36 cellular contexts compared by ENCODE assay signal in genomic region chr19:22026687-22027086, GRCh38. TPM values are rescaled to one million over a fixed set of nuclear protein-coding genes. Genes with fewer than 3 reads are reported as not detected.
"Had no signal": no experiment of that assay in that cellular context is flagged by ENCODE, and none has a peak within 500 bp of the region (broad histone marks: within the 10 kb centered on the region; RNA-seq: fewer than 3 reads in every experiment).

No MANE protein-coding gene starts in this region.

- H3K27me3 ChIP-seq: brain microvascular endothelial cell, SJCRH30 had no signal

- H3K4me2 ChIP-seq: KMS-11, PC-9 had no signal

- H3K27ac ChIP-seq: brain microvascular endothelial cell, KMS-11, PC-9, RWPE1, SJCRH30, SK-N-MC, WERI-Rb-1 had no signal

- H3K9me3 ChIP-seq: SJCRH30 had no signal

- ATAC-seq: activated CD8-positive, alpha-beta memory T cell treated with anti-CD3 and anti-CD28 coated beads, Interleukin-2, amount 10 ng/mL, durations not matched to agents 7 days and 5 days had no signal

- FAIRE-seq: RCC 7860 had no signal

- H3K4me1 ChIP-seq: SJCRH30 had no signal

- H3K36me3 ChIP-seq: brain microvascular endothelial cell, SJCRH30, WERI-Rb-1 had no signal

- H2AFZ ChIP-seq: PC-9 had no signal

- H3K4me3 ChIP-seq: PC-9, SJCRH30, SK-N-MC had no signal

- H3K9ac ChIP-seq: KMS-11 had no signal

- DNase-seq: activated CD4-positive, alpha-beta memory T cell treated with anti-CD3 and anti-CD28 coated beads, Interleukin-2, amount 10 ng/mL, durations not matched to agents 7 days and 5 days; activated CD4-positive, alpha-beta T cell treated with anti-CD3 and anti-CD28 coated beads for 1 hour; activated CD4-positive, alpha-beta T cell treated with anti-CD3 and anti-CD28 coated beads for 48 hours; activated CD4-positive, CD25-positive, alpha-beta regulatory T cell; activated CD8-positive, alpha-beta memory T cell treated with anti-CD3 and anti-CD28 coated beads for 24 hours; activated CD8-positive, alpha-beta memory T cell treated with anti-CD3 and anti-CD28 coated beads, Interleukin-2, amount 10 ng/mL, durations not matched to agents 7 days and 5 days; activated CD8-positive, alpha-beta memory T cell treated with anti-CD3 and anti-CD28 coated beads, Interleukin-2, amount 50 U/mL, for 48 hours; activated effector memory CD4-positive, alpha-beta T cell treated with Interleukin-2 at 50 U/mL for 16 hours; activated naive CD4-positive, alpha-beta T cell treated with anti-CD3 and anti-CD28 coated beads, Interleukin-2, amount 50 U/mL, for 16 hours; activated naive CD8-positive, alpha-beta T cell treated with anti-CD3 and anti-CD28 coated beads for 36 hours; activated T-cell treated with anti-CD3 and anti-CD28 coated beads, Interleukin-2, amount 50 U/mL, for 48 hours; amniotic stem cell; aorta; brain microvascular endothelial cell; MM.1S; NCI-H1092 treated with DMSO at 0.1 percent for 48 hours; NCI-H1417; NCI-H146; NCI-H187; NCI-H2029 treated with DMSO at 0.1 percent for 48 hours; NCI-H2107; NCI-H2171; NCI-H510A; NCI-H526; NCI-H748 treated with DMSO at 0.1 percent for 48 hours; NK-92 treated with Interleukin-12 subunit alpha and Interleukin-12 subunit beta, amount 100 ng/mL, for 24 hours; PC-9; SHP77; SJCRH30; T1000; WERI-Rb-1 had no signal

RNA-seq across cellular contexts. Expression of gene ZNF208, which starts 15.9 kb away (rescaled TPM):
- total RNA-seq: LHCN-M2, PC-9, SJCRH30 had no signal

RNA-seq across cellular contexts. Expression of gene ZNF257, which starts 25.6 kb away (rescaled TPM):
- total RNA-seq: LHCN-M2 had no signal
